21 cellular contexts compared by ENCODE assay signal in genomic region chr6:41529970-41530369, GRCh38.
"Had no signal": no experiment of that assay in that cellular context is flagged by ENCODE, and none has a peak within 500 bp of the region (broad histone marks: within the 10 kb centered on the region; RNA-seq: fewer than 3 reads in every experiment).

No MANE protein-coding gene starts in this region.

- H3K36me3 Mint-ChIP-seq: activated naive CD4-positive, alpha-beta T cell treated with anti-CD3 and anti-CD28 coated beads, Interleukin-2, amount 50 U/mL, for 72 hours had no signal

- H3K27ac Mint-ChIP-seq: activated CD8-positive, alpha-beta T cell treated with anti-CD3 and anti-CD28 coated beads for 36 hours; activated T-cell treated with anti-CD3 and anti-CD28 coated beads, Interleukin-2, amount 50 U/mL, for 72 hours; T-helper 2 cell treated with Interferon-gamma antibody and Interleukin-4, amounts not matched to agents 5 μg/mL and 100 μg/mL, for 36 hours had no signal

- ATAC-seq: activated CD8-positive, alpha-beta T cell treated with anti-CD3 and anti-CD28 coated beads for 36 hours; activated naive CD4-positive, alpha-beta T cell treated with anti-CD3 and anti-CD28 coated beads, Interleukin-2, amount 50 U/mL, for 72 hours; activated T-cell treated with anti-CD3 and anti-CD28 coated beads, Interleukin-2, amount 50 U/mL, for 72 hours; Right ventricle myocardium inferior had no signal

- H3K27ac ChIP-seq: KMS-11, SK-N-MC had no signal

- DNase-seq: activated CD4-positive, alpha-beta T cell treated with anti-CD3 and anti-CD28 coated beads, Interleukin-2, amount 50 U/mL, for 1 hour; activated CD4-positive, CD25-positive, alpha-beta regulatory T cell treated with anti-CD3 and anti-CD28 coated beads, Interleukin-2, amount 50 U/mL, for 72 hours; activated CD8-positive, alpha-beta memory T cell treated with anti-CD3 and anti-CD28 coated beads, Interleukin-2, amount 50 U/mL, for 4 hours; activated CD8-positive, alpha-beta T cell treated with anti-CD3 and anti-CD28 coated beads for 36 hours; activated T-cell treated with anti-CD3 and anti-CD28 coated beads, Interleukin-2, amount 50 U/mL, for 72 hours; cerebellar nuclear complex; MV-4-11; NCI-H1092 treated with DMSO at 0.1 percent for 48 hours; NCI-H1417 treated with DMSO at 0.1 percent for 48 hours; NCI-H1694; NCI-H2029; NCI-H2107; NCI-H226; NCI-H526; NCI-H82; T-helper 1 cell had no signal

- H3K9me3 Mint-ChIP-seq: activated CD8-positive, alpha-beta T cell treated with anti-CD3 and anti-CD28 coated beads for 36 hours; activated naive CD4-positive, alpha-beta T cell treated with anti-CD3 and anti-CD28 coated beads, Interleukin-2, amount 50 U/mL, for 72 hours; activated T-cell treated with anti-CD3 and anti-CD28 coated beads, Interleukin-2, amount 50 U/mL, for 72 hours; T-helper 2 cell treated with Interferon-gamma antibody and Interleukin-4, amounts not matched to agents 5 μg/mL and 100 μg/mL, for 36 hours had no signal

- H3K4me2 ChIP-seq: KMS-11 had no signal

- H3K4me3 ChIP-seq: SK-N-MC had no signal

- H3K9ac ChIP-seq: KMS-11 had no signal

- H3K4me3 Mint-ChIP-seq: activated CD8-positive, alpha-beta T cell treated with anti-CD3 and anti-CD28 coated beads for 36 hours; T-helper 2 cell treated with Interferon-gamma antibody and Interleukin-4, amounts not matched to agents 5 μg/mL and 100 μg/mL, for 36 hours had no signal
